ENCODE assay signal across 7 cellular contexts in the genomic region with DNA sequence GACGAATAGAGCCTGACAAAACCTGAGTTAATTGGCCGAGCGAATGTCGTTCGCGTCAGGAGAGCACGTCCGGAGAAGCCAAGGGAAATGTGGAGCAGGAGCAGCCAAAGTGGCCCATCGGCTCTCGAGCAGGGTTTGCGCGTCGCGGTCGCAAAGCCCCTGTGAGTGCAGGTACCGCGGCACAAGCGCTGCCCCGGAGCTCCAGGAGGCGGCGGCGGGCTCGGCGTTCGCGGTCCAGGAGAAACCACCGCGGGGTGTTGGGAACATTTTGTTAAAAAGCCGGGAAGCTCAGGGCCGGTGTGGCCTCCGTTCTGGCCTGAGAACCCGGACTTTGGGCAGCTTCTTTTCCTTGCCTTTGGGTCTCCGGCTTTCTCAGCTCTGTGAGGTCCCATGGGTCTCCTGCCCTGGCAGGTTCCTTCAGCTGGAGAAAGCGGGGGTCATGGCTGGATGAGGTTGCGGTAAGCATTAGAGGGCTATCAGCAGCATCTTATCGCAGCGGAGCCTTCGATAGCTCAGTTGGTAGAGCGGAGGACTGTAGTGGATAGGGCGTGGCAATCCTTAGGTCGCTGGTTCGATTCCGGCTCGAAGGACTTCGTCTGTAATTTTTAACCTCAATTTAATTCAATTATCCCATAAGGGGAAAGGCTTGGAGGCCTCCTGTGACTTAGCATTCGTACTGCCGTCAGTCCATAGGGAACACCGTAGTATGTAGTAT. TPM values are rescaled to one million over a fixed set of nuclear protein-coding genes. Genes with fewer than 3 reads are reported as not detected.
DNase-seq lines count a peak whose midpoint lies in the region; ATAC-seq, FAIRE-seq and TF ChIP-seq lines count a peak whose summit lies in the region.

No MANE protein-coding gene starts in this region.

- WGBS in hepatocyte (ENCODE audit: low lambda C conversion rate, missing lambda C conversion rate) = 1% methylated on average over 48 of the region's 48 CpGs

- H3K4me3 ChIP-seq in astrocyte (ENCODE audit: insufficient read depth, low read depth, low read length) (peak overlapping the region; percentile 69), hepatocyte (peak overlapping the region; percentile 85)

- H3K9ac ChIP-seq in astrocyte (ENCODE audit: low read length) = peak overlapping the region; percentile 88

- peak overlapping the region; percentile 100 for H3K27ac Mint-ChIP-seq in T-helper 2 cell treated with Interferon-gamma antibody and Interleukin-4, amounts not matched to agents 5 μg/mL and 100 μg/mL, for 36 hours
- H3K27ac Mint-ChIP-seq in astrocyte (ENCODE audit: unreplicated experiment) = peak overlapping the region; percentile 91

- peaks cover 7% of the 10 kb centered on the region for H3K27me3 Mint-ChIP-seq in T-helper 2 cell treated with Interferon-gamma antibody and Interleukin-4, amounts not matched to agents 5 μg/mL and 100 μg/mL, for 36 hours (ENCODE audit: low read depth)
- H3K27me3 Mint-ChIP-seq in astrocyte (ENCODE audit: low read depth, unreplicated experiment) = no peaks in the 10 kb centered on the region

- H4K20me1 ChIP-seq in astrocyte (ENCODE audit: insufficient read depth, low read length) (no peaks in the 10 kb centered on the region), hepatocyte (ENCODE audit: insufficient read depth, poor library complexity, severe bottlenecking) (no peaks in the 10 kb centered on the region)

- H2AFZ ChIP-seq in astrocyte (ENCODE audit: low read depth, low read length) = peak overlapping the region; percentile 44
- H2AFZ ChIP-seq in hepatocyte = peak overlapping the region; percentile 51

- H3K79me2 ChIP-seq in astrocyte (ENCODE audit: insufficient read depth, low read length) (no peaks in the 10 kb centered on the region), hepatocyte (no peaks in the 10 kb centered on the region)

- H3K9me2 ChIP-seq in hepatocyte (replicated peaks; ENCODE audit: insufficient read depth) = no peaks in the 10 kb centered on the region

- H3K4me1 ChIP-seq in astrocyte (ENCODE audit: insufficient read depth, low read length) (peaks cover 14% of the 10 kb centered on the region), hepatocyte (ENCODE audit: insufficient read depth) (peaks cover 12% of the 10 kb centered on the region)

- peaks cover 27% of the 10 kb centered on the region for H3K4me1 Mint-ChIP-seq in T-helper 2 cell treated with Interferon-gamma antibody and Interleukin-4, amounts not matched to agents 5 μg/mL and 100 μg/mL, for 36 hours (ENCODE audit: low read depth)
- H3K4me1 Mint-ChIP-seq in astrocyte (ENCODE audit: low read depth, unreplicated experiment) = peaks cover 2% of the 10 kb centered on the region

- FAIRE-seq in astrocyte (lab: Jason Lieb, UNC) = peak; percentile 37

- peak; percentile 34 for ATAC-seq in GM18499 (IDR thresholded peaks at IDR 0.05; ENCODE audit: insufficient read depth, unreplicated experiment)
- peak; percentile 51 for ATAC-seq in HG02938 (IDR thresholded peaks at IDR 0.05; ENCODE audit: unreplicated experiment)

- no peaks in the 10 kb centered on the region for H3K9me3 Mint-ChIP-seq in T-helper 2 cell treated with Interferon-gamma antibody and Interleukin-4, amounts not matched to agents 5 μg/mL and 100 μg/mL, for 36 hours
- no peaks in the 10 kb centered on the region for H3K9me3 Mint-ChIP-seq in astrocyte (ENCODE audit: unreplicated experiment)

- DNase-seq in NCI-H187 (lab: John Stamatoyannopoulos, UW) = peak; percentile 77 to 99
- DNase-seq in T-helper 2 cell treated with Interferon-gamma antibody and Interleukin-4, amounts not matched to agents 5 μg/mL and 100 μg/mL, for 36 hours (ENCODE audit: low spot score) = peak; percentile 90
- DNase-seq in astrocyte (ENCODE audit: low read depth) = peak; percentile 92
- peak; percentile 94 for DNase-seq in hepatocyte (ENCODE audit: low spot score)
- DNase-seq in retina = peak; percentile 99

- TF ChIP-seq CTCF in astrocyte (IDR thresholded peaks at IDR 0.05; ENCODE audit: insufficient read depth, low read depth, low read length) (no peak), hepatocyte (IDR thresholded peaks at IDR 0.05; ENCODE audit: poor library complexity) (peak; percentile 30)

- H3K9me3 ChIP-seq in astrocyte (ENCODE audit: insufficient read depth, low read depth, low read length) (no peaks in the 10 kb centered on the region), hepatocyte (ENCODE audit: low read depth) (no peaks in the 10 kb centered on the region)

- peak overlapping the region; percentile 99 for H3K4me2 ChIP-seq in astrocyte (ENCODE audit: low read length)
- peak overlapping the region; percentile 83 for H3K4me2 ChIP-seq in hepatocyte

- H3K36me3 Mint-ChIP-seq in T-helper 2 cell treated with Interferon-gamma antibody and Interleukin-4, amounts not matched to agents 5 μg/mL and 100 μg/mL, for 36 hours (ENCODE audit: low read depth) = peaks cover 20% of the 10 kb centered on the region
- H3K36me3 Mint-ChIP-seq in astrocyte (ENCODE audit: low read depth, unreplicated experiment) = peaks cover 11% of the 10 kb centered on the region

- no peaks in the 10 kb centered on the region for H3K27me3 ChIP-seq in astrocyte (ENCODE audit: insufficient read depth, low read length)
- no peaks in the 10 kb centered on the region for H3K27me3 ChIP-seq in hepatocyte

- H3K4me3 Mint-ChIP-seq in T-helper 2 cell treated with Interferon-gamma antibody and Interleukin-4, amounts not matched to agents 5 μg/mL and 100 μg/mL, for 36 hours = peak overlapping the region; percentile 97
- H3K4me3 Mint-ChIP-seq in astrocyte (ENCODE audit: unreplicated experiment) = peak overlapping the region; percentile 90

- peak overlapping the region; percentile 77 for H3K27ac ChIP-seq in astrocyte (ENCODE audit: low read depth, low read length)
- peak overlapping the region; percentile 91 for H3K27ac ChIP-seq in hepatocyte

- H3K36me3 ChIP-seq in astrocyte (ENCODE audit: insufficient read depth, low read length) = peaks cover 5% of the 10 kb centered on the region
- H3K36me3 ChIP-seq in hepatocyte (replicated peaks; ENCODE audit: insufficient read depth, low read depth) = no peaks in the 10 kb centered on the region

RNA-seq across cellular contexts. Expression of a gene that starts 1.0 kb away (rescaled TPM):
- 19.9 and 20.7 TPM in 2 replicates for total RNA-seq in astrocyte
- 12.9 and 13.8 TPM in 2 replicates for total RNA-seq in hepatocyte
- polyA plus RNA-seq in hepatocyte = 20.2 and 24.9 TPM in 2 replicates

RNA-seq across cellular contexts. Expression of a gene that starts 17.7 kb away (rescaled TPM):
- total RNA-seq in astrocyte (93.5 and 108 TPM in 2 replicates), hepatocyte (40.2 and 50.4 TPM in 2 replicates)
- polyA plus RNA-seq in hepatocyte = 75.9 and 100 TPM in 2 replicates

RNA-seq across cellular contexts. Expression of a gene that starts 21.0 kb away (rescaled TPM):
- 395 and 419 TPM in 2 replicates for total RNA-seq in astrocyte
- total RNA-seq in hepatocyte = 364 and 380 TPM in 2 replicates
- 839 and 872 TPM in 2 replicates for polyA plus RNA-seq in hepatocyte

RNA-seq across cellular contexts. Expression of a gene that starts 28.0 kb away (rescaled TPM):
- total RNA-seq in astrocyte (0.95 and 1.2 TPM in 2 replicates), hepatocyte (59.6 and 80.8 TPM in 2 replicates)
- polyA plus RNA-seq in hepatocyte = 109 and 128 TPM in 2 replicates

RNA-seq across cellular contexts. Expression of a gene that starts 36.1 kb away (rescaled TPM):
- 0.94 and 0.95 TPM in 2 replicates for total RNA-seq in astrocyte
- total RNA-seq in hepatocyte = 26.1 and 28.7 TPM in 2 replicates
- 57.7 and 73.1 TPM in 2 replicates for polyA plus RNA-seq in hepatocyte

Comparison
In these comparisons a context has a peak if more than half of its experiments do, and no peak if none do; other contexts are left out.
1. Peak in every context shown above with its lines: DNase-seq, ATAC-seq, H3K4me3 ChIP-seq and H3K27ac ChIP-seq.